In the genomic region with DNA sequence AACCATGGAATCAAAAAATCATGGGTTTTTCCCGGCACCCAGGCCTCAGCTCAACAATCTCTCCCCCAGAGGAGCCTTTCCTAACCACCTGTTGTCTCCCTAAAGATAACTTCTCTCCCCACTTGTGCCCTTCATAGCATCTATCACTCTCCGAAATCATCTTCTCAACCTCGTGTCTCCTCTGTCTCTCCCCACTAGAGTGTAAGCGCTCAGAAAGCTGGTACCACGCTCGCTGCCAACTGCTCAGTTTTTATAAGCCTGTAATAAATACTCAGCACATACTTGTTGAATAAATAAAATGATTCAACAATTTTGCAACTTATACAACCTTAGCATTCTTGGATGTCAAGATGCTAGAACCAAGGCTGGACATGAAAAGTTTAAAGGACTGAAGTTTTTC, we compare ENCODE assay signal across 26 cellular contexts.
"Had no signal": no experiment of that assay in that cellular context is flagged by ENCODE, and none has a peak within 500 bp of the region (broad histone marks: within the 10 kb centered on the region; RNA-seq: fewer than 3 reads in every experiment).

No MANE protein-coding gene starts in this region.

- ATAC-seq: left colon; left lung; lower lobe of right lung; naive thymus-derived CD8-positive, alpha-beta T cell; pancreas; psoas muscle; right lobe of liver; stimulated activated memory B cell treated with anti-CD40 and anti-IgM and Interleukin-4, amounts not matched to agents 10 μg/mL and 1 μg/mL and 100 μg/mL, for 72 hours; stimulated activated naive CD8-positive, alpha-beta T cell treated with anti-CD3 and anti-CD28 coated beads, Interleukin-15, amount 100 ng/mL, for 72 hours; upper lobe of right lung had no signal

- H3K27me3 ChIP-seq: pancreas, right lobe of liver, upper lobe of right lung had no signal

- H3K4me1 ChIP-seq: left lung, lower lobe of right lung, pancreas, psoas muscle, right lobe of liver, transverse colon, upper lobe of right lung had no signal

- H3K9me3 ChIP-seq: left lung, lower lobe of right lung, pancreas, psoas muscle, right lobe of liver, transverse colon, upper lobe of right lung had no signal

- H3K27ac Mint-ChIP-seq: immature natural killer cell; naive thymus-derived CD8-positive, alpha-beta T cell; nephron; stimulated activated memory B cell treated with anti-CD40 and anti-IgM and Interleukin-4, amounts not matched to agents 10 μg/mL and 1 μg/mL and 100 μg/mL, for 72 hours; stimulated activated naive CD8-positive, alpha-beta T cell treated with anti-CD3 and anti-CD28 coated beads, Interleukin-15, amount 100 ng/mL, for 72 hours had no signal

- DNase-seq: hypothalamus; immature natural killer cell; kidney; left colon; left lung; lower lobe of right lung; mammary epithelial cell; mesenchymal stem cell; naive thymus-derived CD8-positive, alpha-beta T cell; nucleus accumbens; pancreas; psoas muscle; right lobe of liver; stimulated activated CD4-positive, alpha-beta T cell treated with anti-CD3 and anti-CD28 coated beads, Interleukin-1b, Interleukin-23, amount 100 ng/mL, for 48 hours; stimulated activated CD4-positive, alpha-beta T cell treated with anti-CD3 and anti-CD28 coated beads, Interleukin-2, amount 100 ng/mL, for 48 hours; stimulated activated CD4-positive, alpha-beta T cell treated with anti-CD3 and anti-CD28 coated beads, Interleukin-4, amount 100 ng/mL, for 4 hours; stimulated activated CD8-positive, alpha-beta memory T cell treated with anti-CD3 and anti-CD28 coated beads, Interleukin-4, amount 100 ng/mL, for 48 hours; stimulated activated naive CD4-positive, alpha-beta T cell treated with Interleukin-2 at 50 U/mL for 16 hours; stimulated activated naive CD8-positive, alpha-beta T cell treated with anti-CD3 and anti-CD28 coated beads, Interleukin-15, amount 100 ng/mL, for 72 hours; substantia nigra; transverse colon; upper lobe of right lung had no signal

- H3K36me3 ChIP-seq: left lung, lower lobe of right lung, pancreas, right lobe of liver, transverse colon, upper lobe of right lung had no signal

- H3K36me3 Mint-ChIP-seq: immature natural killer cell; naive thymus-derived CD8-positive, alpha-beta T cell; stimulated activated memory B cell treated with anti-CD40 and anti-IgM and Interleukin-4, amounts not matched to agents 10 μg/mL and 1 μg/mL and 100 μg/mL, for 72 hours had no signal

- H3K4me3 Mint-ChIP-seq: immature natural killer cell; naive thymus-derived CD8-positive, alpha-beta T cell; nephron; neural crest cell; stimulated activated memory B cell treated with anti-CD40 and anti-IgM and Interleukin-4, amounts not matched to agents 10 μg/mL and 1 μg/mL and 100 μg/mL, for 72 hours; stimulated activated naive CD8-positive, alpha-beta T cell treated with anti-CD3 and anti-CD28 coated beads, Interleukin-15, amount 100 ng/mL, for 72 hours had no signal

- H3K4me2 ChIP-seq: smooth muscle cell had no signal

- H3K4me3 ChIP-seq: left lung, lower lobe of right lung, pancreas, psoas muscle, right lobe of liver, smooth muscle cell, transverse colon, upper lobe of right lung had no signal

- H3K27ac ChIP-seq: left lung, lower lobe of right lung, pancreas, psoas muscle, right lobe of liver, transverse colon, upper lobe of right lung had no signal

- H3K9me3 Mint-ChIP-seq: naive thymus-derived CD8-positive, alpha-beta T cell; nephron; neural crest cell; stimulated activated memory B cell treated with anti-CD40 and anti-IgM and Interleukin-4, amounts not matched to agents 10 μg/mL and 1 μg/mL and 100 μg/mL, for 72 hours had no signal

- H3K4me1 Mint-ChIP-seq: naive thymus-derived CD8-positive, alpha-beta T cell; nephron; neural crest cell; stimulated activated memory B cell treated with anti-CD40 and anti-IgM and Interleukin-4, amounts not matched to agents 10 μg/mL and 1 μg/mL and 100 μg/mL, for 72 hours; stimulated activated naive CD8-positive, alpha-beta T cell treated with anti-CD3 and anti-CD28 coated beads, Interleukin-15, amount 100 ng/mL, for 72 hours had no signal
